7 cellular contexts compared by ENCODE assay signal in genomic region chr2:229431331-229431954, GRCh38.
DNase-seq lines count a peak whose midpoint lies in the region; ATAC-seq and TF ChIP-seq lines count a peak whose summit lies in the region.

No MANE protein-coding gene starts in this region.

- H3K4me3 Mint-ChIP-seq in MCF 10A (ENCODE audit: unreplicated experiment), result no peak overlapping the region
- H3K4me3 Mint-ChIP-seq in T-helper 2 cell treated with Interferon-gamma antibody and Interleukin-4, amounts not matched to agents 5 μg/mL and 100 μg/mL, for 36 hours, result no peak overlapping the region
- no peak overlapping the region for H3K4me3 Mint-ChIP-seq in natural killer cell

- H3K4me1 Mint-ChIP-seq in MCF 10A (ENCODE audit: insufficient read depth, unreplicated experiment), result peaks cover 32% of the 10 kb centered on the region
- H3K4me1 Mint-ChIP-seq in T-helper 2 cell treated with Interferon-gamma antibody and Interleukin-4, amounts not matched to agents 5 μg/mL and 100 μg/mL, for 36 hours (ENCODE audit: low read depth), result no peaks in the 10 kb centered on the region
- H3K4me1 Mint-ChIP-seq in natural killer cell, result no peaks in the 10 kb centered on the region

- H3K36me3 Mint-ChIP-seq in MCF 10A (ENCODE audit: insufficient read depth, unreplicated experiment) (peaks cover 32% of the 10 kb centered on the region), natural killer cell (no peaks in the 10 kb centered on the region)
- H3K36me3 Mint-ChIP-seq in T-helper 2 cell treated with Interferon-gamma antibody and Interleukin-4, amounts not matched to agents 5 μg/mL and 100 μg/mL, for 36 hours (ENCODE audit: low read depth), result no peaks in the 10 kb centered on the region

- POLR2A ChIA-PET in MCF 10A (lab: Yijun Ruan, JAX), result interaction anchor here (0.5 to 1.4 kb wide), 5 partner anchors 22 to 307 kb away, joined by 3 to 8 read pairs (median 3); no protein-coding TSS in a partner anchor

- no peak for TF ChIP-seq POLR2A in GM18505 (IDR thresholded peaks at IDR 0.05; ENCODE audit: borderline replicate concordance, extremely low read depth, insufficient read depth, insufficient read length)

- H3K9me3 Mint-ChIP-seq in MCF 10A (ENCODE audit: unreplicated experiment) (no peaks in the 10 kb centered on the region), natural killer cell (no peaks in the 10 kb centered on the region)
- H3K9me3 Mint-ChIP-seq in T-helper 2 cell treated with Interferon-gamma antibody and Interleukin-4, amounts not matched to agents 5 μg/mL and 100 μg/mL, for 36 hours, result no peaks in the 10 kb centered on the region

- H3K27ac Mint-ChIP-seq in MCF 10A (ENCODE audit: low read depth, unreplicated experiment), result peak overlapping the region; percentile 75
- H3K27ac Mint-ChIP-seq in T-helper 2 cell treated with Interferon-gamma antibody and Interleukin-4, amounts not matched to agents 5 μg/mL and 100 μg/mL, for 36 hours, result no peak overlapping the region
- no peak overlapping the region for H3K27ac Mint-ChIP-seq in natural killer cell

- ATAC-seq in natural killer cell (no peak), GM18505 (IDR thresholded peaks at IDR 0.05; ENCODE audit: unreplicated experiment) (no peak)

- TF ChIP-seq CTCF in GM12874 (IDR thresholded peaks at IDR 0.05; ENCODE audit: insufficient read depth, low read depth, low read length) (0 out of 2 replicates have a peak, but pooled peaks have one; percentile 9), MCF 10A (IDR thresholded peaks at IDR 0.05; ENCODE audit: unreplicated experiment) (peak; percentile 48), natural killer cell (IDR thresholded peaks at IDR 0.05) (no peak)

- DNase-seq in NCI-H146 (lab: John Stamatoyannopoulos, UW), result peak; percentile 66
- peak; percentile 69 for DNase-seq in MCF 10A (ENCODE audit: unreplicated experiment)
- peak; percentile 84 for DNase-seq in medulla oblongata (ENCODE audit: extremely low spot score)
- DNase-seq in T-helper 2 cell treated with Interferon-gamma antibody and Interleukin-4, amounts not matched to agents 5 μg/mL and 100 μg/mL, for 36 hours (ENCODE audit: low spot score), result no peak
- DNase-seq in natural killer cell, result no peak

- intact Hi-C loops in MCF 10A (cut with micrococcal nuclease), result loop anchor here (1.0 to 5.0 kb wide), 4 partner anchors 156 to 734 kb away; no protein-coding TSS in a partner anchor
- intact Hi-C loops in natural killer cell (cut with micrococcal nuclease), result no loop called here

- H3K27me3 Mint-ChIP-seq in MCF 10A (ENCODE audit: insufficient read depth, unreplicated experiment) (no peaks in the 10 kb centered on the region), natural killer cell (ENCODE audit: low read depth in 2 of 2) (peaks cover 0 to 2% of the 10 kb centered on the region in 2 donors)
- no peaks in the 10 kb centered on the region for H3K27me3 Mint-ChIP-seq in T-helper 2 cell treated with Interferon-gamma antibody and Interleukin-4, amounts not matched to agents 5 μg/mL and 100 μg/mL, for 36 hours (ENCODE audit: low read depth)

- BruUV-seq in MCF 10A (replicated peaks; lab: Mats Ljungman, UMichigan), result no TSS peak

- CTCF ChIA-PET in MCF 10A (lab: Yijun Ruan, JAX), result interaction anchor here (0.6 to 6.4 kb wide), 28 partner anchors 12 to 1180 kb away, joined by 3 to 59 read pairs (median 3); no protein-coding TSS in a partner anchor

Comparison
In these comparisons a context has a peak if more than half of its experiments do, and no peak if none do; other contexts are left out.
1. DNase-seq: peak in NCI-H146 (single experiment), MCF 10A (single experiment) and medulla oblongata (single experiment); none in T-helper 2 cell treated with Interferon-gamma antibody and Interleukin-4, amounts not matched to agents 5 μg/mL and 100 μg/mL, for 36 hours (single experiment) and natural killer cell (single experiment).